In the genomic region with DNA sequence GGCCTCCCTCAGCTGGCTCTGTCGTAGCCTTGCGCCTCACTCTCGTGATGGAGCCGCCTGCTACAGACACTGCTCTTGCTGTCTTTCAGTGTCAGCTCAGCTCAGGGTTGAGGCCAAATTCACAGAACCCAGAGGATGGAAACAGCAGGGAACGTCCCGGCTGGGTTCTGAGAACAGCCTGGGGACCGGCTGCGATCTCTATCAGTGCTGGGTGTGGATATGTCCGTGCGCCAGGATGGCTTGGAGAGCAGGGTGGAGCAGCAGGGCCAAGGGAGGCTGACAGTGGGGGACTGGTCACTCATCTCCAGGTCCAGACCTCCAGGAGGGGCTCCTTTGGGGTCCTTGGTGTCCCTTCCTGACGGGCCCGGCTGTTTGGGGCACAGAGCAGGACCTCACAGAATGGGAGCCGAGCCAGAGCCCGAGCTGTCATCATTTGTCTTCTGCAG, we compare ENCODE assay signal across 1 cellular context.
TF ChIP-seq lines count a peak whose summit lies in the region.

No MANE protein-coding gene starts in this region.

TF ChIP-seq in HepG2, 621 proteins besides CTCF, POLR2A, EP300 and RAD21:
- TF ChIP-seq, protein P1, sequence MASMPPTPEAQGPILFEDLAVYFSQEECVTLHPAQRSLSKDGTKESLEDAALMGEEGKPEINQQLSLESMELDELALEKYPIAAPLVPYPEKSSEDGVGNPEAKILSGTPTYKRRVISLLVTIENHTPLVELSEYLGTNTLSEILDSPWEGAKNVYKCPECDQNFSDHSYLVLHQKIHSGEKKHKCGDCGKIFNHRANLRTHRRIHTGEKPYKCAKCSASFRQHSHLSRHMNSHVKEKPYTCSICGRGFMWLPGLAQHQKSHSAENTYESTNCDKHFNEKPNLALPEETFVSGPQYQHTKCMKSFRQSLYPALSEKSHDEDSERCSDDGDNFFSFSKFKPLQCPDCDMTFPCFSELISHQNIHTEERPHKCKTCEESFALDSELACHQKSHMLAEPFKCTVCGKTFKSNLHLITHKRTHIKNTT (CRISPR knock-in tag; IDR thresholded peaks at IDR 0.05): no peak
- TF ChIP-seq FOXP1 (IDR thresholded peaks at IDR 0.05) (no peak), FOXP1 (CRISPR knock-in tag; IDR thresholded peaks at IDR 0.05) (no peak), REL (CRISPR knock-in tag; conservative IDR thresholded peaks at IDR 0.05) (no peak), ZNF558 (CRISPR knock-in tag; IDR thresholded peaks at IDR 0.05; ENCODE audit: borderline replicate concordance) (no peak), HDAC1 (CRISPR knock-in tag; IDR thresholded peaks at IDR 0.05) (no peak), SP2 (CRISPR knock-in tag; IDR thresholded peaks at IDR 0.05) (no peak), ZNF326 (CRISPR knock-in tag; IDR thresholded peaks at IDR 0.05; ENCODE audit: borderline replicate concordance) (no peak), ZNF547 (CRISPR knock-in tag; IDR thresholded peaks at IDR 0.05) (no peak), MYC (CRISPR knock-in tag; IDR thresholded peaks at IDR 0.05; ENCODE audit: borderline replicate concordance) (no peak), PHB2 (IDR thresholded peaks at IDR 0.05; ENCODE audit: partially characterized antibody) (no peak), MAF1 (CRISPR knock-in tag; IDR thresholded peaks at IDR 0.05; ENCODE audit: borderline replicate concordance) (no peak), SMC3 (IDR thresholded peaks at IDR 0.05; ENCODE audit: low read length) (no peak)
